Comparison of ENCODE assay signal across 8 cellular contexts in the genomic region with DNA sequence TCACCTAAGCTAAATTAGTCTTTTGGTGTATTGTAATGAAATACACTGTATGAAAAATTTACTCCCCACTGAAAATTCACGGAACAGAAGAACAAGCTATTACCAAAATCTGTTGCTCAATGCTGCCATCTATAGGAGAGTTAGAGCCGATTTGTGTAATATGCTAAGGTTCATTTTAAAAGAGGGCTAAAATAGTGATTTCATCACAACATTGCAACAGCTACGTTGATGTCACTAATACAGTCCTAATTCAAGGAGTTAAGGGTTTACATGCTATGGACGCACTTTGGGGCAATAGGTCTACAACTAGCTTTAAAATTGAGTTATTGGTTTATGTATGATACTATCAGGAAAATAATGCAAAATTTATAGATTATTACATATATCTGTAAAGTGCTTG. TPM values are rescaled to one million over a fixed set of nuclear protein-coding genes. Genes with fewer than 3 reads are reported as not detected.
DNase-seq lines count a peak whose midpoint lies in the region; ATAC-seq, FAIRE-seq and TF ChIP-seq lines count a peak whose summit lies in the region.

No MANE protein-coding gene starts in this region.

- WGBS in H1 (ENCODE audit: extremely low coverage in 1 of 2, insufficient coverage in 1 of 2, insufficient read length in 1 of 2, insufficient replicate concordance in 2 of 2, low coverage in 1 of 2, low lambda C conversion rate in 2 of 2, missing lambda C conversion rate in 1 of 2), 2 experiments = 8% methylated on average over 4 of the region's 4 CpGs; no CpG with 5 or more reads in 1 of the 2 experiments

- DNase-seq in LoVo (ENCODE audit: low spot score) (peak; percentile 65), RCC 7860 (ENCODE audit: low spot score) (peak; percentile 59), H1 (ENCODE audit: low read depth in 1 of 2, low spot score in 2 of 2) (no peak), cortex of kidney (lab: John Stamatoyannopoulos, UW) (no peak)

- peak in 2 of 3 experiments; percentile 30 to 66; a peak in 2 of 4 replicates for TF ChIP-seq CTCF in H1 (IDR thresholded peaks at IDR 0.05; ENCODE audit: control extremely low read depth in 1 of 3, insufficient read depth in 1 of 3, low read depth in 1 of 3, low read length in 3 of 3)
- peak; percentile 82 for TF ChIP-seq CTCF in neural cell (IDR thresholded peaks at IDR 0.05; ENCODE audit: poor library complexity, severe bottlenecking)

- H3K23me2 ChIP-seq in H1 (ENCODE audit: low read depth, low read length) = peaks cover 17% of the 10 kb centered on the region

- no peak overlapping the region for H2BK120ac ChIP-seq in H1 (replicated peaks; ENCODE audit: low read depth, low read length)

- no peak overlapping the region for H2BK5ac ChIP-seq in H1 (ENCODE audit: low read depth, low read length)

- ATAC-seq in GM18861 (IDR thresholded peaks at IDR 0.05; ENCODE audit: unreplicated experiment) (no peak), GM21737 (IDR thresholded peaks at IDR 0.05; ENCODE audit: unreplicated experiment) (no peak)

- no peak overlapping the region for H3K23ac ChIP-seq in H1 (ENCODE audit: insufficient read length)

- no peak overlapping the region for H2BK20ac ChIP-seq in H1 (ENCODE audit: low read length)

- TF ChIP-seq RAD21 in H1 (IDR thresholded peaks at IDR 0.05 in 1 of 2, conservative IDR thresholded peaks at IDR 0.05 in 1 of 2; ENCODE audit: low read depth in 2 of 2, low read length in 2 of 2) (peak; percentile 64 to 74), neural cell (conservative IDR thresholded peaks at IDR 0.05) (peak; percentile 82)

- H2AFZ ChIP-seq in H1 (ENCODE audit: low read length) (no peak overlapping the region), neural cell (ENCODE audit: low read depth, low read length) (no peak overlapping the region)

- peaks cover 0 to under 1% of the 10 kb centered on the region in 2 experiments; a peak in 1 of 4 replicates for H3K9me3 ChIP-seq in H1 (ENCODE audit: insufficient read depth in 2 of 2, low read depth in 1 of 2, low read length in 1 of 2)
- no peaks in the 10 kb centered on the region for H3K9me3 ChIP-seq in neural cell (ENCODE audit: low read length)

- peaks cover 2 to 3% of the 10 kb centered on the region in 2 experiments for H4K20me1 ChIP-seq in H1 (replicated peaks in 1 of 2; ENCODE audit: control insufficient read depth in 1 of 2, insufficient read depth in 2 of 2, low read length in 2 of 2)
- no peaks in the 10 kb centered on the region for H4K20me1 ChIP-seq in neural cell (ENCODE audit: insufficient read depth)

- FAIRE-seq in G401.6 (lab: Jason Lieb, UNC) = peak; percentile 97
- peak; percentile 85 for FAIRE-seq in RCC 7860 (lab: Jason Lieb, UNC)
- no peak for FAIRE-seq in H1 (lab: Jason Lieb, UNC)

- no peak for TF ChIP-seq EP300 in H1 (IDR thresholded peaks at IDR 0.05; ENCODE audit: borderline replicate concordance in 1 of 2, low read depth in 2 of 2, low read length in 2 of 2)
- TF ChIP-seq EP300 in neural cell (conservative IDR thresholded peaks at IDR 0.05; ENCODE audit: poor library complexity, severe bottlenecking) = no peak

- POLR2A ChIA-PET in H1 (lab: Charles Lee; ENCODE audit: partially characterized antibody) = no interaction called here

- no peak overlapping the region; a peak in 1 of 8 replicates for H3K4me3 ChIP-seq in H1 (ENCODE audit: extremely low read depth in 1 of 4, insufficient read depth in 2 of 4, low read depth in 3 of 4, low read length in 4 of 4)
- no peak overlapping the region for H3K4me3 ChIP-seq in neural cell (ENCODE audit: low read length)

- no peak overlapping the region for H2BK12ac ChIP-seq in H1 (ENCODE audit: low read depth, low read length)

- no peaks in the 10 kb centered on the region for H3F3A ChIP-seq in neural cell (ENCODE audit: insufficient read depth, low read length, poor library complexity, severe bottlenecking)

- H3K4me1 ChIP-seq in H1 (replicated peaks in 1 of 4; ENCODE audit: control insufficient read depth in 3 of 4, insufficient read depth in 4 of 4, low read length in 3 of 4) = peaks cover 0 to 10% (median 8%) of the 10 kb centered on the region in 4 experiments; a peak in 6 of 7 replicates

- H4K8ac ChIP-seq in H1 (ENCODE audit: extremely low read depth, insufficient read depth, low read length) = no peak overlapping the region

- peaks cover 0 to 4% (median 2%) of the 10 kb centered on the region in 4 experiments; a peak in 3 of 8 replicates for H3K36me3 ChIP-seq in H1 (ENCODE audit: control insufficient read depth in 2 of 4, insufficient read depth in 4 of 4, low read length in 3 of 4)
- H3K36me3 ChIP-seq in neural cell (ENCODE audit: insufficient read depth, low read length) = peaks cover under 1% of the 10 kb centered on the region

- no peak overlapping the region for H3K4me2 ChIP-seq in H1 (ENCODE audit: insufficient read depth in 1 of 2, low read depth in 2 of 2, low read length in 2 of 2)
- no peak overlapping the region for H3K4me2 ChIP-seq in neural cell (ENCODE audit: low read length)

- CTCF ChIA-PET in H1 (lab: Charles Lee; ENCODE audit: partially characterized antibody) = interaction anchor here (0.5 to 2.6 kb wide), 54 partner anchors 9 to 1165 kb away, joined by 3 to 22 read pairs (median 3); a partner anchor contains a TSS

- H3K4ac ChIP-seq in H1 (replicated peaks; ENCODE audit: insufficient read length, low read depth, low read length) = no peak overlapping the region

- H4K91ac ChIP-seq in H1 (replicated peaks; ENCODE audit: insufficient read length, low read length) = no peak overlapping the region

- no peak for TF ChIP-seq POLR2A in H1 (IDR thresholded peaks at IDR 0.05; ENCODE audit: control extremely low read depth in 1 of 2, low read depth in 2 of 2, low read length in 2 of 2)

- no peak overlapping the region for H2AK5ac ChIP-seq in H1 (ENCODE audit: low read depth, low read length)

- no peaks in the 10 kb centered on the region for H3K9me2 ChIP-seq in neural cell (ENCODE audit: insufficient read depth, low read length)

- no peak overlapping the region for H3K18ac ChIP-seq in H1 (ENCODE audit: extremely low read depth, low read length)

- H3K27ac ChIP-seq in H1 (ENCODE audit: low read depth, low read length) (no peak overlapping the region), neural cell (ENCODE audit: low read length) (no peak overlapping the region)

- no peak overlapping the region for H2BK15ac ChIP-seq in H1 (ENCODE audit: low read length)

- H3K9ac ChIP-seq in H1 (replicated peaks in 1 of 4; ENCODE audit: extremely low read depth in 1 of 4, low read depth in 3 of 4, low read length in 3 of 4) = no peak overlapping the region
- H3K9ac ChIP-seq in neural cell (ENCODE audit: low read length) = no peak overlapping the region

- H3K56ac ChIP-seq in H1 (replicated peaks; ENCODE audit: insufficient read length, low read depth, low read length) = no peak overlapping the region

- peaks cover 0 to 4% of the 10 kb centered on the region in 2 experiments; a peak in 1 of 4 replicates for H3K79me2 ChIP-seq in H1 (ENCODE audit: control insufficient read depth in 1 of 2, insufficient read depth in 2 of 2, low read length in 2 of 2)
- peaks cover 17% of the 10 kb centered on the region for H3K79me2 ChIP-seq in neural cell (replicated peaks; ENCODE audit: insufficient read depth, low read length)

- no peaks in the 10 kb centered on the region for H3K79me1 ChIP-seq in H1 (ENCODE audit: low read depth, low read length)

- no peak overlapping the region for H4K5ac ChIP-seq in H1 (ENCODE audit: insufficient read length, low read depth, low read length)

- H3K14ac ChIP-seq in H1 (ENCODE audit: insufficient read length) = no peak overlapping the region

- H3K27me3 ChIP-seq in H1 (replicated peaks in 1 of 4; ENCODE audit: control insufficient read depth in 3 of 4, extremely low read depth in 1 of 4, insufficient read depth in 3 of 4, low read length in 3 of 4) (no peaks in the 10 kb centered on the region), neural cell (ENCODE audit: insufficient read depth, low read depth, low read length) (no peaks in the 10 kb centered on the region)

TF ChIP-seq in H1, 55 proteins besides CTCF, POLR2A, EP300 and RAD21:
- no peak for TF ChIP-seq RNF2 (IDR thresholded peaks at IDR 0.05; ENCODE audit: borderline replicate concordance, low read depth, low read length, missing control alignments, poor library complexity, severe bottlenecking)
- peak; percentile 51; the same call in 1 of the 2 replicates for TF ChIP-seq CEBPB (IDR thresholded peaks at IDR 0.05; ENCODE audit: low read depth, low read length)
TF ChIP-seq in H1: peak in this region for 1.

TF ChIP-seq in neural cell, 6 proteins besides CTCF, POLR2A, EP300 and RAD21:
- TF ChIP-seq POLR2AphosphoS5 (IDR thresholded peaks at IDR 0.05) (no peak), SMC3 (conservative IDR thresholded peaks at IDR 0.05; ENCODE audit: poor library complexity) (peak; percentile 80)

RNA-seq across cellular contexts. Expression of a gene that starts 3.0 kb away (rescaled TPM):
- 24.9 and 26.9 TPM in 2 replicates for total RNA-seq in H1 (2021; fragmentation: NEBNext Ultra II Directional; extraction: Animal tissue kit (Norgen Biotek cat#: 25700))
- 9.1 and 12.0 TPM in 2 replicates for polyA plus RNA-seq in H1 (2011; rRNA removed)
- polyA plus RNA-seq in H1 (2011; cell fraction: cytosol; rRNA removed) = 8.5 TPM
- polyA plus RNA-seq in H1 (2011; cell fraction: nucleus; rRNA removed) = 11.8 TPM
- polyA plus RNA-seq in H1 (2012, experiment 1 of 2) = 8.8 to 10.8 TPM (median 9.7 TPM) in 4 replicates
- polyA plus RNA-seq in H1 (2012, experiment 2 of 2) = 3.6 TPM
- polyA plus RNA-seq in H1 (2013, experiment 1 of 2) = 7.5 TPM
- polyA plus RNA-seq in H1 (2013, experiment 2 of 2) = 7.9 TPM
- polyA minus RNA-seq in H1 (2011; rRNA and poly(A)+ RNA removed) = 11.3 and 13.1 TPM in 2 replicates
- polyA minus RNA-seq in H1 (2011; cell fraction: cytosol; rRNA and poly(A)+ RNA removed) = 14.8 TPM
- 29.4 TPM for polyA minus RNA-seq in H1 (2011; cell fraction: nucleus; rRNA and poly(A)+ RNA removed)
- polyA plus RNA-seq in neural cell = 7.2 and 7.4 TPM in 2 replicates
- polyA minus RNA-seq in neural cell = 23.6 and 29.6 TPM in 2 replicates

RNA-seq across cellular contexts. Expression of a gene that starts 33.3 kb away (rescaled TPM):
- total RNA-seq in H1 (2021; fragmentation: NEBNext Ultra II Directional; extraction: Animal tissue kit (Norgen Biotek cat#: 25700)) = 20.3 and 23.1 TPM in 2 replicates
- polyA plus RNA-seq in H1 (2011; rRNA removed) = 9.4 and 10.5 TPM in 2 replicates
- polyA plus RNA-seq in H1 (2011; cell fraction: cytosol; rRNA removed) = 9.8 TPM
- polyA plus RNA-seq in H1 (2011; cell fraction: nucleus; rRNA removed) = 12.9 TPM
- polyA plus RNA-seq in H1 (2012, experiment 1 of 2) = 10.3 to 14.6 TPM (median 12.9 TPM) in 4 replicates
- 1.2 TPM for polyA plus RNA-seq in H1 (2012, experiment 2 of 2)
- polyA plus RNA-seq in H1 (2013, experiment 1 of 2) = 16.4 TPM
- polyA plus RNA-seq in H1 (2013, experiment 2 of 2) = 18.1 TPM
- 72.8 and 74.6 TPM in 2 replicates for polyA minus RNA-seq in H1 (2011; rRNA and poly(A)+ RNA removed)
- polyA minus RNA-seq in H1 (2011; cell fraction: cytosol; rRNA and poly(A)+ RNA removed) = 14.8 TPM
- polyA minus RNA-seq in H1 (2011; cell fraction: nucleus; rRNA and poly(A)+ RNA removed) = 66.7 TPM
- 5.4 and 14.1 TPM in 2 replicates for polyA plus RNA-seq in neural cell
- 66.0 and 78.1 TPM in 2 replicates for polyA minus RNA-seq in neural cell

Comparison
In these comparisons a context has a peak if more than half of its experiments do, and no peak if none do; other contexts are left out.
1. DNase-seq: peak in LoVo (single experiment) and RCC 7860 (single experiment); none in H1 (0 of 2) and cortex of kidney (single experiment).